8 cellular contexts compared by ENCODE assay signal in the genomic region with DNA sequence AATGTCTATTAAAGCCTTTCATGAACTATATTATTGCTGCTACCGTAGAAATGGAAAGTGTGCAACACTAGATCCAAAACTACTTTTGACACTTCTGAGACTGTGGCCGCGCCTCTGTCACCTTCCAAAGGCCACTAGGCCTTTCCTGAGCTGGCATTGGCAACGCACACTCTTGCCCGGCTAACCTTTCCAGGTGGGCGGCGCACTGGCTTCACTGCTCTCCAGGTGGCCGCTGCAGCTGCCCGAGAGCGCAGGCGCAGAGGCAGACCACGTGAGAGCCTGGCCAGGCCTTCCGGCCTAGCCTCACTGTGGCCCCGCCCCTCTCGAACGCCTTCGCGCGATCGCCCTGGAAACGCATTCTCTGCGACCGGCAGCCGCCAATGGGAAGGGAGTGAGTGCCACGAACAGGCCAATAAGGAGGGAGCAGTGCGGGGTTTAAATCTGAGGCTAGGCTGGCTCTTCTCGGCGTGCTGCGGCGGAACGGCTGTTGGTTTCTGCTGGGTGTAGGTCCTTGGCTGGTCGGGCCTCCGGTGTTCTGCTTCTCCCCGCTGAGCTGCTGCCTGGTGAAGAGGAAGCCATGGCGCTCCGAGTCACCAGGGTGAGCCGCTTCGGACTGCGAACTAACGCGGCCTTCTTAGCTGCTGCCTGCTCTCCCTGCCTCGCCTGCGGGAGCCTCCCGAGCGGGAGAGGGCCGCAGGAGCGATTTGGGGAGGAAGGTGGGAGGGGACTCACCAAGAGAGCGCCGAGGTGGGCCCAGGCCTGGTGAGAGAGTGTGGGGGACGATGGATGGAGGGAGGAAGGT. TPM values are rescaled to one million over a fixed set of nuclear protein-coding genes. Genes with fewer than 3 reads are reported as not detected.
DNase-seq lines count a peak whose midpoint lies in the region; ATAC-seq and TF ChIP-seq lines count a peak whose summit lies in the region.

A gene (plus strand): TSS at position 465 of the 802 bp plus-strand sequence. CDS start 113 bp downstream, at position 578.

- TF ChIP-seq POLR2A in prostate gland (IDR thresholded peaks at IDR 0.05): peak; percentile 39

- DNase-seq in NCI-H187 (lab: John Stamatoyannopoulos, UW) (peak; percentile 97 to 98), T-helper 17 cell (peak; percentile 94 to 97 (median 96)), amygdala (lab: John Stamatoyannopoulos, UW) (peak; percentile 73 to 98 (median 95)), left ventricle myocardium inferior (peak; percentile 97), prostate gland (ENCODE audit: low spot score) (peak; percentile 97)

- H3K27ac Mint-ChIP-seq in T-helper 17 cell: peak within 1 kb of the TSS; percentile 95

- under 1% methylated on average over 47 of the region's 50 CpGs for WGBS in prostate gland
- WGBS in urinary bladder: 2% methylated on average over 50 of the region's 50 CpGs

- peak within 1 kb of the TSS; percentile 80 for H3K4me3 ChIP-seq in left ventricle myocardium inferior
- peak within 1 kb of the TSS; percentile 44 to 49 for H3K4me3 ChIP-seq in prostate gland
- peak within 1 kb of the TSS; percentile 50 for H3K4me3 ChIP-seq in urinary bladder (ENCODE audit: low read depth, low read length)

- H3K36me3 Mint-ChIP-seq in T-helper 17 cell (ENCODE audit: low read depth): no peaks in the 10 kb centered on the region

- no peaks in the 10 kb centered on the region for H3K36me3 ChIP-seq in left ventricle myocardium inferior
- no peaks in the 10 kb centered on the region for H3K36me3 ChIP-seq in prostate gland
- H3K36me3 ChIP-seq in urinary bladder (ENCODE audit: insufficient read depth): no peaks in the 10 kb centered on the region

- peaks cover 7% of the 10 kb centered on the region for H3K4me1 Mint-ChIP-seq in T-helper 17 cell

- H3K4me3 Mint-ChIP-seq in T-helper 17 cell: peak within 1 kb of the TSS; percentile 93

- intact Hi-C loops in left ventricle myocardium inferior (cut with micrococcal nuclease) (no loop called here), prostate gland (cut with DNase I) (loop anchor here (5.0 kb wide), 1 partner anchor 75 kb away; a partner anchor contains a TSS)

- peak; percentile 11 for TF ChIP-seq CTCF in left ventricle myocardium inferior (IDR thresholded peaks at IDR 0.05; ENCODE audit: borderline replicate concordance)
- peak in 2 of 4 experiments; percentile 41 to 46 for TF ChIP-seq CTCF in prostate gland (IDR thresholded peaks at IDR 0.05)

- peak within 1 kb of the TSS; percentile 70 for H3K27ac ChIP-seq in left ventricle myocardium inferior (replicated peaks)
- peak within 1 kb of the TSS in 1 of 2 donors; percentile 20 for H3K27ac ChIP-seq in prostate gland
- H3K27ac ChIP-seq in urinary bladder (ENCODE audit: low read depth): no peak within 1 kb of the TSS

- no peaks in the 10 kb centered on the region for H3K27me3 Mint-ChIP-seq in T-helper 17 cell

- peaks cover 11% of the 10 kb centered on the region for H3K4me1 ChIP-seq in left ventricle myocardium inferior
- peaks cover 4% of the 10 kb centered on the region for H3K4me1 ChIP-seq in prostate gland (replicated peaks)
- H3K4me1 ChIP-seq in urinary bladder (ENCODE audit: insufficient read depth): no peaks in the 10 kb centered on the region

- H3K9me3 ChIP-seq in T-helper 17 cell (ENCODE audit: control insufficient read depth, low read length, poor library complexity, severe bottlenecking) (no peaks in the 10 kb centered on the region), left ventricle myocardium inferior (replicated peaks) (no peaks in the 10 kb centered on the region), prostate gland (no peaks in the 10 kb centered on the region)

- peak; percentile 99 for ATAC-seq in GM18502 (IDR thresholded peaks at IDR 0.05; ENCODE audit: poor library complexity, unreplicated experiment)
- peak; percentile 99 for ATAC-seq in HG02943 (IDR thresholded peaks at IDR 0.05; ENCODE audit: low read depth, unreplicated experiment)
- peak; percentile 100 for ATAC-seq in T-helper 17 cell

- H3K27me3 ChIP-seq in left ventricle myocardium inferior (ENCODE audit: low read depth): no peaks in the 10 kb centered on the region
- no peaks in the 10 kb centered on the region for H3K27me3 ChIP-seq in prostate gland (replicated peaks; ENCODE audit: insufficient read depth)

RNA-seq across cellular contexts. Expression of the gene that starts here (rescaled TPM):
- total RNA-seq in T-helper 17 cell (1 to 10 TPM; 2.2 to 2.3 TPM), left ventricle myocardium inferior (3.5 TPM), prostate gland (10 to 100 TPM in 1 of 2 donors, 1 to 10 TPM in 1; 9.7 to 24.3 TPM), urinary bladder (41.9 TPM)
- polyA plus RNA-seq in urinary bladder: 4.6 TPM
